25 cellular contexts compared by ENCODE assay signal in genomic region chr11:104529916-104530315, GRCh38.
"Had no signal": no experiment of that assay in that cellular context is flagged by ENCODE, and none has a peak within 500 bp of the region (broad histone marks: within the 10 kb centered on the region; RNA-seq: fewer than 3 reads in every experiment).

No MANE protein-coding gene starts in this region.

- H3K27me3 ChIP-seq: cardiac muscle cell, heart left ventricle, stomach, suprapubic skin, transverse colon had no signal

- H3K4me1 ChIP-seq: pancreas, psoas muscle, stomach, transverse colon had no signal

- ATAC-seq: activated CD4-positive, CD25-positive, alpha-beta regulatory T cell treated with anti-CD3 and anti-CD28 coated beads, Interleukin-2, amount 50 U/mL, for 24 hours; activated CD8-positive, alpha-beta memory T cell treated with anti-CD3 and anti-CD28 coated beads, Interleukin-2, amount 10 ng/mL, durations not matched to agents 7 days and 5 days; esophagus mucosa; heart left ventricle; natural killer cell treated with Interleukin-12 subunit alpha and Interleukin-12 subunit beta and Interleukin-15 and Interleukin-18, amount 100 ng/mL, for 72 hours; pancreas; right cardiac atrium; stimulated activated memory B cell treated with anti-CD40 and anti-IgM and Interleukin-4, amounts not matched to agents 10 μg/mL and 1 μg/mL and 100 μg/mL, for 72 hours had no signal

- H3K4me3 ChIP-seq: cardiac muscle cell, heart left ventricle, pancreas, psoas muscle, smooth muscle cell, stomach, suprapubic skin, transverse colon had no signal

- DNase-seq: activated CD4-positive, alpha-beta memory T cell treated with anti-CD3 and anti-CD28 coated beads, Interleukin-2, amount 10 ng/mL, durations not matched to agents 7 days and 5 days; activated CD4-positive, alpha-beta T cell treated with anti-CD3 and anti-CD28 coated beads, Interleukin-2, amount 10 ng/mL, durations not matched to agents 24 days and 14 days; activated CD8-positive, alpha-beta memory T cell treated with anti-CD3 and anti-CD28 coated beads, Interleukin-2, amount 10 ng/mL, durations not matched to agents 7 days and 5 days; activated effector memory CD4-positive, alpha-beta T cell treated with anti-CD3 and anti-CD28 coated beads, Interleukin-2, amount 50 U/mL, for 16 hours; activated naive CD4-positive, alpha-beta T cell treated with anti-CD3 and anti-CD28 coated beads, Interleukin-2, amount 10 ng/mL, durations not matched to agents 7 days and 5 days; activated T-cell treated with anti-CD3 and anti-CD28 coated beads for 4 hours; effector memory CD4-positive, alpha-beta T cell; heart left ventricle; islet precursor cell; left cardiac atrium; midbrain; pancreas; psoas muscle; right cardiac atrium; stimulated activated CD4-positive, alpha-beta T cell treated with anti-CD3 and anti-CD28 coated beads, Interleukin-15, amount 100 ng/mL, for 24 hours; stomach; transverse colon had no signal

- H3K9me3 ChIP-seq: heart left ventricle, pancreas, psoas muscle, stomach, suprapubic skin, transverse colon had no signal

- H3K36me3 ChIP-seq: cardiac muscle cell, heart left ventricle, pancreas, stomach, suprapubic skin, transverse colon had no signal

- H3K4me2 ChIP-seq: smooth muscle cell had no signal

- H3K27ac ChIP-seq: cardiac muscle cell, heart left ventricle, pancreas, psoas muscle, stomach, suprapubic skin, transverse colon, VCaP had no signal
